In genomic region chr1:8343464-8344001, GRCh38 we compare ENCODE assay signal across 9 cellular contexts. TPM values are rescaled to one million over a fixed set of nuclear protein-coding genes. Genes with fewer than 3 reads are reported as not detected.
A peak's percentile ranks its signal among the peaks of the same experiment; 100 is the strongest.
DNase-seq lines count a peak whose midpoint lies in the region; ATAC-seq and TF ChIP-seq lines count a peak whose summit lies in the region.
"Had no signal": no experiment of that assay in that cellular context is flagged by ENCODE, and none has a peak within 500 bp of the region (broad histone marks: within the 10 kb centered on the region; RNA-seq: fewer than 3 reads in every experiment).

No MANE protein-coding gene starts in this region.

- TF ChIP-seq CTCF in LNCaP clone FGC (IDR thresholded peaks at IDR 0.05; ENCODE audit: control insufficient read depth, extremely low read depth, insufficient read depth), result no peak
- TF ChIP-seq CTCF in lung (IDR thresholded peaks at IDR 0.05; ENCODE audit: control extremely low read depth, extremely low read depth), result no peak

- ATAC-seq in lung (ENCODE audit: insufficient read depth, low FRiP score), result peak; percentile 80
- no peak for ATAC-seq in GM21529 (IDR thresholded peaks at IDR 0.05; ENCODE audit: unreplicated experiment)
- ATAC-seq in HG02884 (IDR thresholded peaks at IDR 0.05; ENCODE audit: unreplicated experiment), result no peak

- H3K4me3 ChIP-seq in LNCaP clone FGC (ENCODE audit: low read depth, low read length) (no peak overlapping the region), lung (no peak overlapping the region), urinary bladder (ENCODE audit: low read depth, low read length) (no peak overlapping the region)

- H3K9me3 ChIP-seq in lung (ENCODE audit: control insufficient read depth in 2 of 2, insufficient read depth in 1 of 2, low read length in 1 of 2), result no peaks in the 10 kb centered on the region
- H3K9me3 ChIP-seq: neutrophil had no signal

- peak overlapping the region in 1 of 2 donors; percentile 83 for H3K27ac ChIP-seq in lung (ENCODE audit: low read depth in 1 of 2, low read length in 1 of 2)
- peak overlapping the region; percentile 68 for H3K27ac ChIP-seq in urinary bladder (ENCODE audit: low read depth)
- H3K27ac ChIP-seq: neutrophil had no signal

- H3K4me1 ChIP-seq in lung (ENCODE audit: control insufficient read depth in 2 of 2, insufficient read depth in 2 of 2, low read length in 2 of 2) (peaks cover 0 to 7% of the 10 kb centered on the region in 2 donors), urinary bladder (ENCODE audit: insufficient read depth) (no peaks in the 10 kb centered on the region)

- 41 to 69% methylated on average over 32 of the region's 32 CpGs for WGBS in lung, 2 donors
- 14% methylated on average over 32 of the region's 32 CpGs for WGBS in urinary bladder

- DNase-seq in LNCaP clone FGC (ENCODE audit: low read depth) (peak; percentile 57), dermis blood vessel endothelial cell (peak; percentile 79), lung (ENCODE audit: low spot score) (peak; percentile 54), mesenteric fat pad (ENCODE audit: low spot score) (no peak)
- DNase-seq: NCI-H2081 treated with DMSO at 0.1 percent for 48 hours had no signal

- H3K36me3 ChIP-seq in lung (ENCODE audit: control insufficient read depth in 2 of 2, insufficient read depth in 2 of 2, low read length in 2 of 2) (no peaks in the 10 kb centered on the region), urinary bladder (ENCODE audit: insufficient read depth) (no peaks in the 10 kb centered on the region)
- H3K36me3 ChIP-seq: neutrophil had no signal

- no peaks in the 10 kb centered on the region for H3K27me3 ChIP-seq in lung (ENCODE audit: control insufficient read depth, insufficient read depth)

RNA-seq across cellular contexts. Expression of gene SLC45A1, which starts 25.6 kb away (rescaled TPM):
- total RNA-seq in dermis blood vessel endothelial cell (1.7 TPM in 2 replicates), lung (1 to 10 TPM in 1 of 2 donors, under 1 TPM in 1; 0.74 to 1.6 TPM), urinary bladder (1.6 TPM), mesenteric fat pad (2.0 TPM)
- polyA plus RNA-seq in lung (1 to 10 TPM; 1.0 to 1.2 TPM), urinary bladder (9.1 TPM)
